ENCODE assay signal across 11 cellular contexts in the genomic region with DNA sequence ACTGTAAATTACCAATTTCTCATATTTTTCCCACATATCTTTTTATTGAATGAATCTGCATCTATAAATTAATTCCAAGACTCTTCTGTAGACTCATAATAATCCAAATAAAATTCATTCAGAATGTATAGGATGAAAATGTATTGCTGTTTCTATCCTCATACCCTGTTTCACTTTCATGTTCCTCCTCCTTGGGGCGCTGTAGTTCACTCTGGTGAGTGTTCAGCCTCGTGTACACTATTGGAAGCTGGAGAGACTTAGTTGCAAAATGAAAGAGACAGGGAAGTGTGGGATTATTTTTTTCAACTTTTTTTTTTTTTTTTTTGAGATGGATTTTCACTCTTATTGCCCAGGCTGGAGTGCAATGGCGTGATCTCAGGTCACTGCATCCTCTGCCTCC.
DNase-seq lines count a peak whose midpoint lies in the region; ATAC-seq and TF ChIP-seq lines count a peak whose summit lies in the region.
"Had no signal": no experiment of that assay in that cellular context is flagged by ENCODE, and none has a peak within 500 bp of the region (broad histone marks: within the 10 kb centered on the region; RNA-seq: fewer than 3 reads in every experiment).

No MANE protein-coding gene starts in this region.

- POLR2A ChIA-PET in WTC11 (lab: Charles Lee): interaction anchor here (0.7 kb wide), 1 partner anchor 1261 kb away, joined by 4 read pairs; no protein-coding TSS in a partner anchor

- DNase-seq in NCI-H526 (lab: John Stamatoyannopoulos, UW) (peak; percentile 4 to 8), NCI-H526 treated with DMSO at 0.1 percent for 48 hours (lab: John Stamatoyannopoulos, UW) (no peak), WTC11 (ENCODE audit: low spot score) (peak; percentile 38), progenitor cell of endocrine pancreas (ENCODE audit: low spot score, unreplicated experiment) (no peak), SIG-M5 (lab: John Stamatoyannopoulos, UW) (no peak), midbrain (lab: John Stamatoyannopoulos, UW) (no peak), NCI-H2196 treated with DMSO at 0.1 percent for 48 hours (lab: John Stamatoyannopoulos, UW; ENCODE audit: unreplicated experiment) (no peak)
- DNase-seq: activated CD4-positive, alpha-beta memory T cell treated with anti-CD3 and anti-CD28 coated beads for 36 hours; NCI-H1436 treated with DMSO at 0.1 percent for 48 hours had no signal

- TF ChIP-seq CTCF in WTC11 (IDR thresholded peaks at IDR 0.05): 0 out of 2 replicates have a peak, but pooled peaks have one; percentile 24
- TF ChIP-seq CTCF in progenitor cell of endocrine pancreas (IDR thresholded peaks at IDR 0.05; ENCODE audit: unreplicated experiment): peak; percentile 46

- H3K36me3 Mint-ChIP-seq in WTC11 (no peaks in the 10 kb centered on the region), progenitor cell of endocrine pancreas (ENCODE audit: insufficient read depth) (no peaks in the 10 kb centered on the region)
- H3K36me3 Mint-ChIP-seq: activated CD4-positive, alpha-beta memory T cell treated with anti-CD3 and anti-CD28 coated beads for 36 hours had no signal

- H3K4me3 Mint-ChIP-seq in WTC11 (no peak overlapping the region), progenitor cell of endocrine pancreas (ENCODE audit: low read depth) (no peak overlapping the region)
- H3K4me3 Mint-ChIP-seq: activated CD4-positive, alpha-beta memory T cell treated with anti-CD3 and anti-CD28 coated beads for 36 hours; nephron had no signal

- H3K27ac Mint-ChIP-seq in WTC11 (no peak overlapping the region), progenitor cell of endocrine pancreas (no peak overlapping the region)
- H3K27ac Mint-ChIP-seq: activated CD4-positive, alpha-beta memory T cell treated with anti-CD3 and anti-CD28 coated beads for 36 hours; nephron had no signal

- no peaks in the 10 kb centered on the region for H3K27me3 Mint-ChIP-seq in WTC11 (ENCODE audit: low read depth)
- no peaks in the 10 kb centered on the region for H3K27me3 Mint-ChIP-seq in progenitor cell of endocrine pancreas
- H3K27me3 Mint-ChIP-seq: activated CD4-positive, alpha-beta memory T cell treated with anti-CD3 and anti-CD28 coated beads for 36 hours had no signal

- CTCF ChIA-PET in WTC11 (lab: Charles Lee): interaction anchor here (0.6 to 1.2 kb wide), 14 partner anchors 13 to 1163 kb away, joined by 3 to 36 read pairs (median 3); no protein-coding TSS in a partner anchor

- no peaks in the 10 kb centered on the region for H3K4me1 Mint-ChIP-seq in WTC11
- H3K4me1 Mint-ChIP-seq in progenitor cell of endocrine pancreas (ENCODE audit: low read depth): peaks cover 2% of the 10 kb centered on the region
- H3K4me1 Mint-ChIP-seq: nephron had no signal

- ATAC-seq in HG03439 (IDR thresholded peaks at IDR 0.05; ENCODE audit: unreplicated experiment) (peak; percentile 43), WTC11 (peak; percentile 84)

- no peaks in the 10 kb centered on the region for H3K9me3 Mint-ChIP-seq in WTC11
- H3K9me3 Mint-ChIP-seq in progenitor cell of endocrine pancreas (ENCODE audit: low read depth): peaks cover 5% of the 10 kb centered on the region
- H3K9me3 Mint-ChIP-seq: activated CD4-positive, alpha-beta memory T cell treated with anti-CD3 and anti-CD28 coated beads for 36 hours had no signal

TF ChIP-seq in WTC11, 78 proteins besides CTCF, POLR2A, EP300 and RAD21:
- TF ChIP-seq, protein P1, sequence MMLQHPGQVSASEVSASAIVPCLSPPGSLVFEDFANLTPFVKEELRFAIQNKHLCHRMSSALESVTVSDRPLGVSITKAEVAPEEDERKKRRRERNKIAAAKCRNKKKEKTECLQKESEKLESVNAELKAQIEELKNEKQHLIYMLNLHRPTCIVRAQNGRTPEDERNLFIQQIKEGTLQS (CRISPR knock-in tag; conservative IDR thresholded peaks at IDR 0.05): no peak
- TF ChIP-seq, protein P2, sequence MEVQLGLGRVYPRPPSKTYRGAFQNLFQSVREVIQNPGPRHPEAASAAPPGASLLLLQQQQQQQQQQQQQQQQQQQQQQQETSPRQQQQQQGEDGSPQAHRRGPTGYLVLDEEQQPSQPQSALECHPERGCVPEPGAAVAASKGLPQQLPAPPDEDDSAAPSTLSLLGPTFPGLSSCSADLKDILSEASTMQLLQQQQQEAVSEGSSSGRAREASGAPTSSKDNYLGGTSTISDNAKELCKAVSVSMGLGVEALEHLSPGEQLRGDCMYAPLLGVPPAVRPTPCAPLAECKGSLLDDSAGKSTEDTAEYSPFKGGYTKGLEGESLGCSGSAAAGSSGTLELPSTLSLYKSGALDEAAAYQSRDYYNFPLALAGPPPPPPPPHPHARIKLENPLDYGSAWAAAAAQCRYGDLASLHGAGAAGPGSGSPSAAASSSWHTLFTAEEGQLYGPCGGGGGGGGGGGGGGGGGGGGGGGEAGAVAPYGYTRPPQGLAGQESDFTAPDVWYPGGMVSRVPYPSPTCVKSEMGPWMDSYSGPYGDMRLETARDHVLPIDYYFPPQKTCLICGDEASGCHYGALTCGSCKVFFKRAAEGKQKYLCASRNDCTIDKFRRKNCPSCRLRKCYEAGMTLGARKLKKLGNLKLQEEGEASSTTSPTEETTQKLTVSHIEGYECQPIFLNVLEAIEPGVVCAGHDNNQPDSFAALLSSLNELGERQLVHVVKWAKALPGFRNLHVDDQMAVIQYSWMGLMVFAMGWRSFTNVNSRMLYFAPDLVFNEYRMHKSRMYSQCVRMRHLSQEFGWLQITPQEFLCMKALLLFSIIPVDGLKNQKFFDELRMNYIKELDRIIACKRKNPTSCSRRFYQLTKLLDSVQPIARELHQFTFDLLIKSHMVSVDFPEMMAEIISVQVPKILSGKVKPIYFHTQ (CRISPR knock-in tag; IDR thresholded peaks at IDR 0.05): no peak
- TF ChIP-seq, protein P3, sequence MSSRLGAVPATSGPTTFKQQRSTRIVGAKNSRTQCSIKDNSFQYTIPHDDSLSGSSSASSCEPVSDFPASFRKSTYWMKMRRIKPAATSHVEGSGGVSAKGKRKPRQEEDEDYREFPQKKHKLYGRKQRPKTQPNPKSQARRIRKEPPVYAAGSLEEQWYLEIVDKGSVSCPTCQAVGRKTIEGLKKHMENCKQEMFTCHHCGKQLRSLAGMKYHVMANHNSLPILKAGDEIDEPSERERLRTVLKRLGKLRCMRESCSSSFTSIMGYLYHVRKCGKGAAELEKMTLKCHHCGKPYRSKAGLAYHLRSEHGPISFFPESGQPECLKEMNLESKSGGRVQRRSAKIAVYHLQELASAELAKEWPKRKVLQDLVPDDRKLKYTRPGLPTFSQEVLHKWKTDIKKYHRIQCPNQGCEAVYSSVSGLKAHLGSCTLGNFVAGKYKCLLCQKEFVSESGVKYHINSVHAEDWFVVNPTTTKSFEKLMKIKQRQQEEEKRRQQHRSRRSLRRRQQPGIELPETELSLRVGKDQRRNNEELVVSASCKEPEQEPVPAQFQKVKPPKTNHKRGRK (CRISPR knock-in tag; IDR thresholded peaks at IDR 0.05; ENCODE audit: borderline replicate concordance): no peak

Comparison
In these comparisons a context has a peak if more than half of its experiments do, and no peak if none do; other contexts are left out.
1. DNase-seq: peak in NCI-H526 (2 of 2) and WTC11 (single experiment); none in NCI-H526 treated with DMSO at 0.1 percent for 48 hours (single experiment), progenitor cell of endocrine pancreas (single experiment), SIG-M5 (single experiment), midbrain (single experiment) and NCI-H2196 treated with DMSO at 0.1 percent for 48 hours (single experiment).